ENCODE assay signal across 1 cellular context in the genomic region with DNA sequence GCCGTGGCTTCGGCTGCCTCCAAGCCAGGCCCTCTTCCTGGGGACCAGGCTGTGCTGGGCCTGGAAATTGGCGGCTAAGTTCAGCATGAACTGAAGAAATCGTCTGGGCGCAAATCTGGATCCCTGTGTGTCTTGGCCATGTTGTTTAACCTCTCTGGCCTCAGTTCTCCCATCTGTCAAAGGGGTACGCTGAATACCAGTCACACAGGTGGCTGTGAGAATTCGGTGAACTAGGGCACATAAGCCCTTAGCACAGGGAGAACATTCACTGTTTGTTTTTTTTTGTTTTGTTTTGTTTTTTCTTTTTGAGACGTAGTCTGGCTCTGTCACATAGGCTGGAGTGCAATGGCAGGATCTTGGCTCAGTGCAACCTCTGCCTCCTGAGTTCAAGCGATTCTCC.
TF ChIP-seq lines count a peak whose summit lies in the region.

No MANE protein-coding gene starts in this region.

TF ChIP-seq in SK-N-SH, 30 proteins besides CTCF, POLR2A, EP300 and RAD21:
- TF ChIP-seq EZH2phosphoT487 (IDR thresholded peaks at IDR 0.05; ENCODE audit: borderline replicate concordance, low read depth) (no peak), JUND (IDR thresholded peaks at IDR 0.05) (no peak), RXRA (IDR thresholded peaks at IDR 0.05; ENCODE audit: borderline replicate concordance, low read depth) (no peak), TAF1 (IDR thresholded peaks at IDR 0.05; ENCODE audit: borderline replicate concordance, low read depth, low read length) (no peak), TCF12 (IDR thresholded peaks at IDR 0.05) (no peak), RFX5 (IDR thresholded peaks at IDR 0.05; ENCODE audit: low read length) (no peak)
- TF ChIP-seq, protein P1, sequence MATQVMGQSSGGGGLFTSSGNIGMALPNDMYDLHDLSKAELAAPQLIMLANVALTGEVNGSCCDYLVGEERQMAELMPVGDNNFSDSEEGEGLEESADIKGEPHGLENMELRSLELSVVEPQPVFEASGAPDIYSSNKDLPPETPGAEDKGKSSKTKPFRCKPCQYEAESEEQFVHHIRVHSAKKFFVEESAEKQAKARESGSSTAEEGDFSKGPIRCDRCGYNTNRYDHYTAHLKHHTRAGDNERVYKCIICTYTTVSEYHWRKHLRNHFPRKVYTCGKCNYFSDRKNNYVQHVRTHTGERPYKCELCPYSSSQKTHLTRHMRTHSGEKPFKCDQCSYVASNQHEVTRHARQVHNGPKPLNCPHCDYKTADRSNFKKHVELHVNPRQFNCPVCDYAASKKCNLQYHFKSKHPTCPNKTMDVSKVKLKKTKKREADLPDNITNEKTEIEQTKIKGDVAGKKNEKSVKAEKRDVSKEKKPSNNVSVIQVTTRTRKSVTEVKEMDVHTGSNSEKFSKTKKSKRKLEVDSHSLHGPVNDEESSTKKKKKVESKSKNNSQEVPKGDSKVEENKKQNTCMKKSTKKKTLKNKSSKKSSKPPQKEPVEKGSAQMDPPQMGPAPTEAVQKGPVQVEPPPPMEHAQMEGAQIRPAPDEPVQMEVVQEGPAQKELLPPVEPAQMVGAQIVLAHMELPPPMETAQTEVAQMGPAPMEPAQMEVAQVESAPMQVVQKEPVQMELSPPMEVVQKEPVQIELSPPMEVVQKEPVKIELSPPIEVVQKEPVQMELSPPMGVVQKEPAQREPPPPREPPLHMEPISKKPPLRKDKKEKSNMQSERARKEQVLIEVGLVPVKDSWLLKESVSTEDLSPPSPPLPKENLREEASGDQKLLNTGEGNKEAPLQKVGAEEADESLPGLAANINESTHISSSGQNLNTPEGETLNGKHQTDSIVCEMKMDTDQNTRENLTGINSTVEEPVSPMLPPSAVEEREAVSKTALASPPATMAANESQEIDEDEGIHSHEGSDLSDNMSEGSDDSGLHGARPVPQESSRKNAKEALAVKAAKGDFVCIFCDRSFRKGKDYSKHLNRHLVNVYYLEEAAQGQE (IDR thresholded peaks at IDR 0.05; ENCODE audit: low read depth, low read length), result no peak
